8 cellular contexts compared by ENCODE assay signal in genomic region chr17:81440511-81441244, GRCh38. TPM values are rescaled to one million over a fixed set of nuclear protein-coding genes. Genes with fewer than 3 reads are reported as not detected.
DNase-seq lines count a peak whose midpoint lies in the region; ATAC-seq and TF ChIP-seq lines count a peak whose summit lies in the region.

No MANE protein-coding gene starts in this region.

- no peak overlapping the region for H3K4me3 Mint-ChIP-seq in type B pancreatic cell

- no peak overlapping the region for H3K4me2 ChIP-seq in mammary epithelial cell (ENCODE audit: insufficient read depth, low read depth, low read length)

- no peak overlapping the region for H2AFZ ChIP-seq in mammary epithelial cell (ENCODE audit: low read depth, low read length)

- WGBS in mammary epithelial cell (ENCODE audit: low coverage, missing lambda C conversion rate) = 70% methylated on average over 23 of the region's 24 CpGs

- H3K4me3 ChIP-seq in left ventricle myocardium inferior (no peak overlapping the region), mammary epithelial cell (replicated peaks in 1 of 3; ENCODE audit: insufficient read depth in 1 of 3, low read depth in 2 of 3, low read length in 3 of 3) (no peak overlapping the region)

- DNase-seq in left ventricle myocardium inferior (no peak), left ventricle myocardium superior (no peak), NCI-H146 (lab: John Stamatoyannopoulos, UW) (peak; percentile 35), mammary epithelial cell (no peak), type B pancreatic cell (ENCODE audit: extremely low spot score, unreplicated experiment) (no peak), NCI-H1417 treated with DMSO at 0.1 percent for 48 hours (lab: John Stamatoyannopoulos, UW) (no peak)
- no peak for DNase-seq in central memory CD4-positive, alpha-beta T cell

- no peaks in the 10 kb centered on the region for H3K4me1 Mint-ChIP-seq in type B pancreatic cell (ENCODE audit: unreplicated experiment)

- H3K9me3 Mint-ChIP-seq in type B pancreatic cell = no peaks in the 10 kb centered on the region

- H3K9me3 ChIP-seq in left ventricle myocardium inferior (replicated peaks) (no peaks in the 10 kb centered on the region), mammary epithelial cell (replicated peaks; ENCODE audit: insufficient read depth, low read length) (no peaks in the 10 kb centered on the region)

- H3K36me3 ChIP-seq in left ventricle myocardium inferior = peaks cover 17% of the 10 kb centered on the region
- no peaks in the 10 kb centered on the region for H3K36me3 ChIP-seq in mammary epithelial cell (ENCODE audit: insufficient read depth, low read length)

- CTCF ChIA-PET in mammary epithelial cell (lab: Charles Lee; ENCODE audit: low non-redundant PET) = interaction anchor here (0.6 kb wide), 1 partner anchor 1752 kb away, joined by 12 read pairs; no protein-coding TSS in a partner anchor

- H3K27me3 ChIP-seq in left ventricle myocardium inferior (ENCODE audit: low read depth) (no peaks in the 10 kb centered on the region), mammary epithelial cell (ENCODE audit: insufficient read depth, low read length) (no peaks in the 10 kb centered on the region)

- H4K20me1 ChIP-seq in mammary epithelial cell (ENCODE audit: insufficient read depth, low read length) = peaks cover 2% of the 10 kb centered on the region

- no TSS peak for BruUV-seq in mammary epithelial cell (replicated peaks; lab: Mats Ljungman, UMichigan)

- H3K4me1 ChIP-seq in left ventricle myocardium inferior (peaks cover 20% of the 10 kb centered on the region), mammary epithelial cell (ENCODE audit: insufficient read depth, low read length) (peaks cover 13% of the 10 kb centered on the region)

- in situ Hi-C loops in mammary epithelial cell (cut with MboI; ENCODE audit: low sequenced_read_pairs in 2 of 2) = no loop called here

- no peak overlapping the region for H3K9ac ChIP-seq in mammary epithelial cell (ENCODE audit: insufficient read depth, low read length)

- intact Hi-C loops in left ventricle myocardium inferior (cut with micrococcal nuclease) (no loop called here), left ventricle myocardium superior (cut with micrococcal nuclease) (no loop called here), mammary epithelial cell (cut with micrococcal nuclease) (no loop called here)

- TF ChIP-seq CTCF in left ventricle myocardium inferior (IDR thresholded peaks at IDR 0.05; ENCODE audit: borderline replicate concordance) (peak; percentile 46), mammary epithelial cell (conservative IDR thresholded peaks at IDR 0.05 in 1 of 2, IDR thresholded peaks at IDR 0.05 in 1 of 2; ENCODE audit: extremely low read depth in 1 of 2, insufficient read depth in 1 of 2, low read depth in 1 of 2, low read length in 2 of 2) (peak; percentile 16 to 33), type B pancreatic cell (conservative IDR thresholded peaks at IDR 0.05) (peak; percentile 80)

- dilution Hi-C loops in mammary epithelial cell (cut with HindIII; ENCODE audit: low sequenced_read_pairs) = no loop called here

- H3K27ac Mint-ChIP-seq in type B pancreatic cell = no peak overlapping the region

- no peak for ATAC-seq in left ventricle myocardium superior
- no peak for ATAC-seq in HG02870 (IDR thresholded peaks at IDR 0.05; ENCODE audit: unreplicated experiment)

- H3K79me2 ChIP-seq in mammary epithelial cell (ENCODE audit: insufficient read depth, low read length) = no peaks in the 10 kb centered on the region

- no peaks in the 10 kb centered on the region for H3K36me3 Mint-ChIP-seq in type B pancreatic cell

- H3K27ac ChIP-seq in left ventricle myocardium inferior (replicated peaks) (no peak overlapping the region), mammary epithelial cell (ENCODE audit: insufficient read depth, low read depth, low read length) (no peak overlapping the region)

- H3K27me3 Mint-ChIP-seq in type B pancreatic cell = no peaks in the 10 kb centered on the region

RNA-seq across cellular contexts. Expression of gene BAHCC1, which starts 45.4 kb away (rescaled TPM):
- total RNA-seq in left ventricle myocardium inferior (7.3 TPM), left ventricle myocardium superior (8.6 TPM), mammary epithelial cell (1 to 10 TPM; 2.2 to 9.1 TPM), type B pancreatic cell (ENCODE audit: low replicate concordance) (23.0 and 74.3 TPM in 2 replicates)
- 1.6 TPM for polyA plus RNA-seq in mammary epithelial cell
- polyA minus RNA-seq in mammary epithelial cell = 0.67 TPM

Comparison
In these comparisons a context has a peak if more than half of its experiments do, and no peak if none do; other contexts are left out.
1. CTCF ChIP-seq: peak in every context shown above with its lines; median percentile 80 in type B pancreatic cell; 46 in left ventricle myocardium inferior; 24 in mammary epithelial cell.